Comparison of ENCODE assay signal across 11 cellular contexts in the genomic region with DNA sequence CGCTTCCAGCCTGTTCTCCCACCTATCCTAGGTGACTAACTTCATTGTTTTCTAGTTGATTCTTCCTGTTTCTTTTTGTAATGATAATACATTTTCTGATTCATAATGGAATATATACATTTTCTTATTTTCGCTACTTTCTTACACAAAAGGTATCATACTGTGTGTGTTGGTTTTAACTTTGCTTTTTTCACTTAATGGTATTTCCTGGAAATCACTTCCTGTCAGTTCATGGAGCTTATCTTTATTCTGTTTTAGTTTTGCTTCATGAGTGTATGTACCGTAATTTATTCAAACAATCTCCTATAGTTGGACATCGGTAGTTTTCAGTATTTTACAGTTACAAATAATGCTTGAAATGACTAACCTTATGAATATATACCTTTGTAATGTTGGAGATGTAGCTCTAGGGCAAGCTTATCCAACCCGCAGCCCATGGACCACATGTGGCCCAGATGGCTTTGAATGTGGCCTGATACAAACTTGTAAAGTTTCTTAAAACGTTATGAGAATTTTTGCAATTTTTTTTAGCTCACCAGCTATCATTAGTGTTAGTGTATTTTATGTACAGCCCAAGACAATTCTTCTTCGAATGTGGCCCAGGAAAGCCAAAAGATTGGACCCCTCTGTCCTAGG. TPM values are rescaled to one million over a fixed set of nuclear protein-coding genes. Genes with fewer than 3 reads are reported as not detected.
A peak's percentile ranks its signal among the peaks of the same experiment; 100 is the strongest.
DNase-seq lines count a peak whose midpoint lies in the region; ATAC-seq and TF ChIP-seq lines count a peak whose summit lies in the region.
"Had no signal": no experiment of that assay in that cellular context is flagged by ENCODE, and none has a peak within 500 bp of the region (broad histone marks: within the 10 kb centered on the region; RNA-seq: fewer than 3 reads in every experiment).

No MANE protein-coding gene starts in this region.

- peak; percentile 71 for ATAC-seq in activated naive CD8-positive, alpha-beta T cell treated with anti-CD3 and anti-CD28 coated beads, Interleukin-2, amount 10 ng/mL, durations not matched to agents 7 days and 5 days (ENCODE audit: low read depth)
- no peak for ATAC-seq in GM19463 (IDR thresholded peaks at IDR 0.05; ENCODE audit: unreplicated experiment)
- ATAC-seq: PC-3 had no signal

- POLR2A ChIA-PET in activated naive CD8-positive, alpha-beta T cell treated with anti-CD3 and anti-CD28 coated beads, Interleukin-2, amount 10 ng/mL, durations not matched to agents 7 days and 5 days (lab: Charles Lee): interaction anchor here (1.6 to 2.6 kb wide), 2 partner anchors 16 to 213 kb away, joined by 5 to 9 read pairs; partner anchors contain the start of genes NCOA7 and TRMT11

- H3K36me3 Mint-ChIP-seq in activated T-cell treated with anti-CD3 and anti-CD28 coated beads, Interleukin-2, amount 50 U/mL, for 24 hours (ENCODE audit: low read depth): peaks cover 89% of the 10 kb centered on the region
- H3K36me3 Mint-ChIP-seq in activated naive CD8-positive, alpha-beta T cell treated with anti-CD3 and anti-CD28 coated beads, Interleukin-2, amount 10 ng/mL, durations not matched to agents 7 days and 5 days: peaks cover 32% of the 10 kb centered on the region
- peaks cover 45% of the 10 kb centered on the region for H3K36me3 Mint-ChIP-seq in osteocyte (ENCODE audit: unreplicated experiment)

- no peak for DNase-seq in activated T-cell treated with anti-CD3 and anti-CD28 coated beads, Interleukin-2, amount 50 U/mL, for 24 hours
- no peak for DNase-seq in activated T-cell treated with anti-CD3 and anti-CD28 coated beads, Interleukin-2, amount 50 U/mL, for 48 hours
- DNase-seq in EH (ENCODE audit: low read depth) (peak; percentile 15), RPMI7951 (ENCODE audit: low read depth) (peak; percentile 72), osteocyte (ENCODE audit: extremely low spot score, unreplicated experiment) (no peak)
- no peak for DNase-seq in activated naive CD8-positive, alpha-beta T cell treated with anti-CD3 and anti-CD28 coated beads, Interleukin-2, amount 10 ng/mL, durations not matched to agents 7 days and 5 days
- DNase-seq: ACHN; CD4-positive, alpha-beta T cell; NCI-H1092; PC-3 had no signal

- H3K4me3 Mint-ChIP-seq in activated T-cell treated with anti-CD3 and anti-CD28 coated beads, Interleukin-2, amount 50 U/mL, for 24 hours: no peak overlapping the region
- H3K4me3 Mint-ChIP-seq in activated naive CD8-positive, alpha-beta T cell treated with anti-CD3 and anti-CD28 coated beads, Interleukin-2, amount 10 ng/mL, durations not matched to agents 7 days and 5 days: peak overlapping the region; percentile 67
- H3K4me3 Mint-ChIP-seq in osteocyte (ENCODE audit: unreplicated experiment): no peak overlapping the region
- H3K4me3 Mint-ChIP-seq: CD4-positive, alpha-beta T cell had no signal

- no peaks in the 10 kb centered on the region for H3K9me3 Mint-ChIP-seq in activated T-cell treated with anti-CD3 and anti-CD28 coated beads, Interleukin-2, amount 50 U/mL, for 24 hours
- H3K9me3 Mint-ChIP-seq in activated naive CD8-positive, alpha-beta T cell treated with anti-CD3 and anti-CD28 coated beads, Interleukin-2, amount 10 ng/mL, durations not matched to agents 7 days and 5 days: no peaks in the 10 kb centered on the region
- H3K9me3 Mint-ChIP-seq in osteocyte (ENCODE audit: unreplicated experiment): peaks cover 5% of the 10 kb centered on the region
- H3K9me3 Mint-ChIP-seq: CD4-positive, alpha-beta T cell had no signal

- H3K27me3 Mint-ChIP-seq in activated T-cell treated with anti-CD3 and anti-CD28 coated beads, Interleukin-2, amount 50 U/mL, for 24 hours: no peaks in the 10 kb centered on the region
- no peaks in the 10 kb centered on the region for H3K27me3 Mint-ChIP-seq in activated naive CD8-positive, alpha-beta T cell treated with anti-CD3 and anti-CD28 coated beads, Interleukin-2, amount 10 ng/mL, durations not matched to agents 7 days and 5 days
- H3K27me3 Mint-ChIP-seq in osteocyte (ENCODE audit: unreplicated experiment): no peaks in the 10 kb centered on the region
- H3K27me3 Mint-ChIP-seq: CD4-positive, alpha-beta T cell had no signal

- H3K4me1 Mint-ChIP-seq in activated T-cell treated with anti-CD3 and anti-CD28 coated beads, Interleukin-2, amount 50 U/mL, for 24 hours (ENCODE audit: low read depth): peaks cover 16% of the 10 kb centered on the region
- peaks cover 18% of the 10 kb centered on the region for H3K4me1 Mint-ChIP-seq in activated naive CD8-positive, alpha-beta T cell treated with anti-CD3 and anti-CD28 coated beads, Interleukin-2, amount 10 ng/mL, durations not matched to agents 7 days and 5 days
- peaks cover 3% of the 10 kb centered on the region for H3K4me1 Mint-ChIP-seq in osteocyte (ENCODE audit: unreplicated experiment)

- peak overlapping the region; percentile 68 for H3K27ac Mint-ChIP-seq in activated T-cell treated with anti-CD3 and anti-CD28 coated beads, Interleukin-2, amount 50 U/mL, for 24 hours
- peak overlapping the region; percentile 74 for H3K27ac Mint-ChIP-seq in activated naive CD8-positive, alpha-beta T cell treated with anti-CD3 and anti-CD28 coated beads, Interleukin-2, amount 10 ng/mL, durations not matched to agents 7 days and 5 days
- no peak overlapping the region for H3K27ac Mint-ChIP-seq in osteocyte (ENCODE audit: unreplicated experiment)
- H3K27ac Mint-ChIP-seq: CD4-positive, alpha-beta T cell had no signal

- TF ChIP-seq CTCF in osteocyte (IDR thresholded peaks at IDR 0.05): no peak

RNA-seq across cellular contexts. Expression of gene TRMT11, which starts 16.5 kb away (rescaled TPM):
- 27.0 and 28.6 TPM in 2 replicates for total RNA-seq in RPMI7951 (2014; rRNA removed; shearing (Covaris generic))
- 10 to 100 TPM; 24.7 to 25.1 TPM for total RNA-seq in activated naive CD8-positive, alpha-beta T cell treated with anti-CD3 and anti-CD28 coated beads, Interleukin-2, amount 10 ng/mL, durations not matched to agents 7 days and 5 days
- total RNA-seq in osteocyte: 20.4 and 21.1 TPM in 2 replicates

RNA-seq across cellular contexts. Expression of gene HINT3, which starts 46.3 kb away (rescaled TPM):
- 16.1 and 17.7 TPM in 2 replicates for total RNA-seq in RPMI7951 (2014; rRNA removed; shearing (Covaris generic))
- total RNA-seq in activated naive CD8-positive, alpha-beta T cell treated with anti-CD3 and anti-CD28 coated beads, Interleukin-2, amount 10 ng/mL, durations not matched to agents 7 days and 5 days: 10 to 100 TPM; 10.6 to 10.8 TPM
- 15.0 and 16.6 TPM in 2 replicates for total RNA-seq in osteocyte

Comparison
In these comparisons a context has a peak if more than half of its experiments do, and no peak if none do; other contexts are left out.
1. DNase-seq: peak in EH (single experiment) and RPMI7951 (single experiment); none in activated T-cell treated with anti-CD3 and anti-CD28 coated beads, Interleukin-2, amount 50 U/mL, for 24 hours (single experiment), activated T-cell treated with anti-CD3 and anti-CD28 coated beads, Interleukin-2, amount 50 U/mL, for 48 hours (0 of 2), activated naive CD8-positive, alpha-beta T cell treated with anti-CD3 and anti-CD28 coated beads, Interleukin-2, amount 10 ng/mL, durations not matched to agents 7 days and 5 days (single experiment) and osteocyte (single experiment).